ENCODE assay signal across 19 cellular contexts in the genomic region with DNA sequence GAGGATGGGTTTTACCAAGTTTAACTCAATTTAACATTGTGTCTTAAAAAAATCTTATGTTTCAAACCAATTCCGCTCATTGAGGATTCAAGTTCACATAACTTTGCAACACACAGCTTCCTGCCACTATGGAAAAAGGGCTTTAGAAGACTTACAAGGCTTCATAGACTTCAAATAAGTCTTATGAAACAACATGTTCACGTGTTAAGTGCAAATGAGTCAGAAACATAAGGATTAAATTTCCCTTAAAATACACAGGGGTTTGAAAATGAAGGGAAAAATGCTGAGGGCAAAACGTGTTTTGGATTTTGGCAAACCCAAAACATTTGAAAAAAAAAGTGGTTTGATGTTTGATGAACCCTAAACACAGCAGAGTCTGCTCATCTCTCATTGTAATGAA.
A peak's percentile ranks its signal among the peaks of the same experiment; 100 is the strongest.
DNase-seq lines count a peak whose midpoint lies in the region; FAIRE-seq and TF ChIP-seq lines count a peak whose summit lies in the region.
"Had no signal": no experiment of that assay in that cellular context is flagged by ENCODE, and none has a peak within 500 bp of the region (broad histone marks: within the 10 kb centered on the region; RNA-seq: fewer than 3 reads in every experiment).

No MANE protein-coding gene starts in this region.

- H3K9ac ChIP-seq in adipocyte (ENCODE audit: low read length), result no peak overlapping the region

- no peak overlapping the region for H3K27ac ChIP-seq in caudate nucleus (ENCODE audit: low read depth, low read length)

- H3K4me3 ChIP-seq in AG10803 (ENCODE audit: low read length) (no peak overlapping the region), adipocyte (ENCODE audit: low read length) (no peak overlapping the region), retinal pigment epithelial cell (ENCODE audit: low read length) (no peak overlapping the region)

- H3K27me3 ChIP-seq in adipocyte (replicated peaks; ENCODE audit: control insufficient read depth, insufficient read depth, low read length), result no peaks in the 10 kb centered on the region

- H3K4me1 ChIP-seq in adipocyte (ENCODE audit: control insufficient read depth, insufficient read depth, low read length), result peaks cover 2% of the 10 kb centered on the region

- no peak for FAIRE-seq in HTR-8/SVneo (lab: Jason Lieb, UNC)
- FAIRE-seq: D721Med, G401.6, GM12892, GM19239 had no signal

- H3K36me3 ChIP-seq in adipocyte (ENCODE audit: control insufficient read depth, insufficient read depth, low read length, severe bottlenecking), result no peaks in the 10 kb centered on the region

- TF ChIP-seq CTCF in AG10803 (conservative IDR thresholded peaks at IDR 0.05; ENCODE audit: low read length) (no peak), retinal pigment epithelial cell (conservative IDR thresholded peaks at IDR 0.05; ENCODE audit: low read depth, low read length) (no peak)

- peaks cover 3% of the 10 kb centered on the region for H3K9me3 ChIP-seq in adipocyte (ENCODE audit: control insufficient read depth, low read length)

- DNase-seq in AG10803 (ENCODE audit: low read depth) (peak; percentile 2), adipocyte (ENCODE audit: low read depth) (peak; percentile 20), fibroblast of gingiva (ENCODE audit: low read depth) (peak; percentile 62), retinal pigment epithelial cell (ENCODE audit: low read depth) (peak; percentile 32), HTR-8/SVneo (ENCODE audit: insufficient read length, low spot score) (no peak), caudate nucleus (lab: John Stamatoyannopoulos, UW) (no peak), GM03348 (ENCODE audit: low spot score) (no peak)
- no peak for DNase-seq in stimulated activated CD4-positive, alpha-beta T cell treated with anti-CD3 and anti-CD28 coated beads, Interleukin-12 subunit alpha, Interleukin-12 subunit beta, amount 100 ng/mL, for 4 hours
- DNase-seq: CD8-positive, alpha-beta T cell; COR-L47; DMS153; DMS79 treated with DMSO at 0.1 percent for 48 hours; EL; GOT3; H9 had no signal

Comparison
In these comparisons a context has a peak if more than half of its experiments do, and no peak if none do; other contexts are left out.
1. DNase-seq: peak in AG10803 (single experiment), adipocyte (single experiment), fibroblast of gingiva (single experiment) and retinal pigment epithelial cell (single experiment); none in HTR-8/SVneo (single experiment), caudate nucleus (0 of 61), stimulated activated CD4-positive, alpha-beta T cell treated with anti-CD3 and anti-CD28 coated beads, Interleukin-12 subunit alpha, Interleukin-12 subunit beta, amount 100 ng/mL, for 4 hours (single experiment) and GM03348 (single experiment).